8 cellular contexts compared by ENCODE assay signal in the genomic region with DNA sequence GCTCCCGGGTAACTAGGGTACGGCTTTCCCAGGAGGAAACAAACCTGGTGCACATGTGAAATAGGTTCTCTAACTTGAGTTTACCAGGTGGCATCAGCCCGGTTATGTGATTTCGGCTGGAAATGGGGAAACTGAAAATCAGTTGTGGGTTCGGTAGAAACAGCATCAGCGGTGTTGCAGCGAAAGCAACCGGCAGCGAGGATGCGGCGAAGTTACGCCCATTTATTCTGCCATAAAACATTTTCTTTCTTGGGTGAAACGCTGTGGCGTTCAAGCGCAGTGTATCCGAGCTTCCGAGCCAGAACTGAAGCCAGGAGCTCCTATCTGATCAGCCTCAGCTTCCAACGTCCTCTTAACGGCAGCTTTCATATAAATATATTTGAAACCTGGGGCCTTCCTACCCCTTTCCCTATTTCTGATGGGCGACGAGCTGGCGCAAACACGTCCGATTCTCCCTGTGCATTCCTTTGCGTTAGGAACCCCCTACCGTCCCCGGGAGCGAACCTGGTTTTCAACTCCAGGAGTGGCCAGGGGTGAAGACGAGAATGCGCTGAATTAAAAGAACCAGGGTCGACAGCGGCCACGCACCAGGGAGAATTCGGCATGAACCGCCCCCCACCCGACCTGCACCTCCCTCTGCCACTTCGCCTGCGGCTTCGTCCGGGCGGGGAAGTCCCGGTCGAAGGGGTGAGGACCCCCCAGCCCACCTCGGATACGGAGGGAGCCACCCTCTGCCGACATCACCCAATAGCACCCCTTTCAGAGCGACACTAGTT. TPM values are rescaled to one million over a fixed set of nuclear protein-coding genes. Genes with fewer than 3 reads are reported as not detected.
A peak's percentile ranks its signal among the peaks of the same experiment; 100 is the strongest.
DNase-seq lines count a peak whose midpoint lies in the region; ATAC-seq lines count a peak whose summit lies in the region.

No MANE protein-coding gene starts in this region.

- peak overlapping the region; percentile 81 for H3K9ac ChIP-seq in skeletal muscle satellite cell (ENCODE audit: low read depth, low read length)

- H3K4me2 ChIP-seq in skeletal muscle satellite cell (ENCODE audit: low read length), result peak overlapping the region; percentile 100

- no peaks in the 10 kb centered on the region for H3K9me3 ChIP-seq in iPS DF 6.9 (ENCODE audit: control insufficient read depth, insufficient read depth, low read length)
- no peaks in the 10 kb centered on the region for H3K9me3 ChIP-seq in skeletal muscle satellite cell (replicated peaks; ENCODE audit: low read length)

- H3K4me1 ChIP-seq in iPS DF 6.9 (ENCODE audit: control insufficient read depth, insufficient read depth, low read length) (peaks cover 9% of the 10 kb centered on the region), skeletal muscle satellite cell (ENCODE audit: control insufficient read depth, insufficient read depth, low read length) (peaks cover 17% of the 10 kb centered on the region)

- no peaks in the 10 kb centered on the region for H3K9me3 Mint-ChIP-seq in activated naive CD4-positive, alpha-beta T cell treated with anti-CD3 and anti-CD28 coated beads, Interleukin-2, amount 50 U/mL, for 24 hours

- peak overlapping the region; percentile 89 for H3K4me3 Mint-ChIP-seq in activated naive CD4-positive, alpha-beta T cell treated with anti-CD3 and anti-CD28 coated beads, Interleukin-2, amount 50 U/mL, for 24 hours

- no peaks in the 10 kb centered on the region for H3K36me3 Mint-ChIP-seq in activated naive CD4-positive, alpha-beta T cell treated with anti-CD3 and anti-CD28 coated beads, Interleukin-2, amount 50 U/mL, for 24 hours

- DNase-seq in EL, result peak; percentile 59
- peak; percentile 56 for DNase-seq in NCI-H2171 treated with DMSO at 0.1 percent for 48 hours (lab: John Stamatoyannopoulos, UW)
- no peak for DNase-seq in iPS DF 6.9 (ENCODE audit: low read depth, low spot score)
- DNase-seq in NCI-H187 (lab: John Stamatoyannopoulos, UW), result no peak

- H3K27me3 ChIP-seq in iPS DF 6.9 (ENCODE audit: control insufficient read depth, insufficient read depth, low read length) (peaks cover 35% of the 10 kb centered on the region), skeletal muscle satellite cell (ENCODE audit: control insufficient read depth, insufficient read depth, low read length) (no peaks in the 10 kb centered on the region)

- H3K27me3 Mint-ChIP-seq in activated naive CD4-positive, alpha-beta T cell treated with anti-CD3 and anti-CD28 coated beads, Interleukin-2, amount 50 U/mL, for 24 hours, result peaks cover 27% of the 10 kb centered on the region

- H3K27ac Mint-ChIP-seq in activated naive CD4-positive, alpha-beta T cell treated with anti-CD3 and anti-CD28 coated beads, Interleukin-2, amount 50 U/mL, for 24 hours, result no peak overlapping the region

- H3K36me3 ChIP-seq in iPS DF 6.9 (ENCODE audit: control insufficient read depth, insufficient read depth, low read length), result no peaks in the 10 kb centered on the region
- no peaks in the 10 kb centered on the region for H3K36me3 ChIP-seq in skeletal muscle satellite cell (ENCODE audit: insufficient read depth, low read length)

- WGBS in iPS DF 6.9 (ENCODE audit: insufficient coverage, insufficient read length), result no CpG with 5 or more reads among the region's 47 CpGs

- peaks cover 29% of the 10 kb centered on the region for H3K4me1 Mint-ChIP-seq in activated naive CD4-positive, alpha-beta T cell treated with anti-CD3 and anti-CD28 coated beads, Interleukin-2, amount 50 U/mL, for 24 hours

- ATAC-seq in HG03175 (IDR thresholded peaks at IDR 0.05; ENCODE audit: unreplicated experiment) (no peak), GM21423 (IDR thresholded peaks at IDR 0.05; ENCODE audit: unreplicated experiment) (no peak)

- no peak overlapping the region for H3K27ac ChIP-seq in iPS DF 6.9 (ENCODE audit: low read length)

- peak overlapping the region; percentile 61; the same call in 1 of the 2 replicates for H3K4me3 ChIP-seq in iPS DF 6.9 (ENCODE audit: low read length)
- peak overlapping the region; percentile 78 for H3K4me3 ChIP-seq in skeletal muscle satellite cell (ENCODE audit: low read length)

RNA-seq across cellular contexts. Expression of a gene that starts 1.6 kb away (rescaled TPM):
- 2.0 and 3.3 TPM in 2 replicates for total RNA-seq in skeletal muscle satellite cell (2012; rRNA removed)

RNA-seq across cellular contexts. Expression of a gene that starts 34.0 kb away (rescaled TPM):
- 12.9 and 15.5 TPM in 2 replicates for total RNA-seq in skeletal muscle satellite cell (2012; rRNA removed)

Comparison
In these comparisons a context has a peak if more than half of its experiments do, and no peak if none do; other contexts are left out.
1. DNase-seq: peak in EL (single experiment) and NCI-H2171 treated with DMSO at 0.1 percent for 48 hours (single experiment); none in iPS DF 6.9 (single experiment) and NCI-H187 (0 of 2).